Comparison of ENCODE assay signal across 1 cellular context in the genomic region with DNA sequence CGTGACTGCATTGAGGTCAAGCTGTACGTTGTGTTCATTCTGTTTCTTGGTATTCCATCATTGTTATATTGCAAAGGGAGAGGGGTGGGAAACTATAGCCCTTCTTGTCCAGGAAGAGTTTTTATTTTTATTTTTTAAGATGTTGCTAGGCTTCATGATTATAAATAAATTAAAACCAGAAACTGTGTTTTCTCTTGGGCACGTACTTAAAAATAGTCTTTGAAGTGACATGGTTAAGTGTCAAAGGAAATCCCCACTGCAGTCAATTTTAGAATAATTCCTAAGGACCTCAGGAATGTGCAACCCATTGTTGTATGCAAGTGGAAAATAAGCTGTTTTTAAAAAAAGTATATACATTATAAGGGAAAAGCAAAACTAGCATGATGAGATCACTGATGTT.
TF ChIP-seq lines count a peak whose summit lies in the region.

No MANE protein-coding gene starts in this region.

TF ChIP-seq in WTC11, 78 proteins besides CTCF, POLR2A, EP300 and RAD21 (continued from another document):
- no peak for TF ChIP-seq PREB (CRISPR knock-in tag; IDR thresholded peaks at IDR 0.05; ENCODE audit: borderline replicate concordance)
